In genomic region chr19:6021878-6022569, GRCh38 we compare ENCODE assay signal across 8 cellular contexts. TPM values are rescaled to one million over a fixed set of nuclear protein-coding genes. Genes with fewer than 3 reads are reported as not detected.
DNase-seq lines count a peak whose midpoint lies in the region; ATAC-seq and TF ChIP-seq lines count a peak whose summit lies in the region.

No MANE protein-coding gene starts in this region.

- no peak overlapping the region for H4K5ac ChIP-seq in IMR-90 (ENCODE audit: low read depth, low read length)

- no peak overlapping the region for H3K4me3 ChIP-seq in CD4-positive, CD25-positive, alpha-beta regulatory T cell (ENCODE audit: low read depth, low read length)
- H3K4me3 ChIP-seq in IMR-90 (ENCODE audit: insufficient read depth, low read depth, low read length) = no peak overlapping the region
- H3K4me3 ChIP-seq in fibroblast of pulmonary artery (replicated peaks; ENCODE audit: low read depth, low read length) = no peak overlapping the region
- peak overlapping the region; percentile 24 for H3K4me3 ChIP-seq in neural progenitor cell

- H2BK5ac ChIP-seq in IMR-90 (ENCODE audit: low read depth, low read length, poor library complexity, severe bottlenecking) = no peak overlapping the region

- H4K8ac ChIP-seq in IMR-90 (ENCODE audit: low read depth in 2 of 2, low read length in 2 of 2) = no peak overlapping the region; a peak in 1 of 4 replicates

- H3K36me3 Mint-ChIP-seq in CD4-positive, CD25-positive, alpha-beta regulatory T cell = peaks cover 5% of the 10 kb centered on the region
- H3K36me3 Mint-ChIP-seq in activated T-cell treated with anti-CD3 and anti-CD28 coated beads, Interleukin-2, amount 50 U/mL, for 4 hours (ENCODE audit: insufficient read depth) = no peaks in the 10 kb centered on the region
- H3K36me3 Mint-ChIP-seq in neural progenitor cell = peaks cover 15% of the 10 kb centered on the region

- peak overlapping the region; percentile 91 for H2AFZ ChIP-seq in IMR-90 (replicated peaks; ENCODE audit: low read length, poor library complexity)
- peak overlapping the region; percentile 89 for H2AFZ ChIP-seq in neural progenitor cell (replicated peaks)

- in situ Hi-C loops in IMR-90 (cut with MboI; ENCODE audit: low sequenced_read_pairs) = loop anchor here (10.0 kb wide), 1 partner anchor 217 kb away; the partner anchor contains the start of gene NRTN

- no TSS peak for BruUV-seq in IMR-90 (replicated peaks; lab: Mats Ljungman, UMichigan)

- no peak overlapping the region for H3K4me2 ChIP-seq in IMR-90 (ENCODE audit: low read depth, low read length)
- H3K4me2 ChIP-seq in neural progenitor cell = peak overlapping the region; percentile 72

- WGBS in IMR-90 (ENCODE audit: extremely low coverage in 2 of 2, insufficient read length in 1 of 2), 2 experiments = 27% methylated on average over 7 of the region's 29 CpGs; no CpG with 5 or more reads in 1 of the 2 experiments

- ATAC-seq in CD4-positive, CD25-positive, alpha-beta regulatory T cell (ENCODE audit: low read depth in 2 of 2) = peak; percentile 90 to 91
- ATAC-seq in IMR-90 (ENCODE audit: low read depth) = peak; percentile 86
- ATAC-seq in activated T-cell treated with anti-CD3 and anti-CD28 coated beads, Interleukin-2, amount 50 U/mL, for 4 hours = peak; percentile 93 to 96
- peak; percentile 88 for ATAC-seq in stimulated activated naive CD8-positive, alpha-beta T cell treated with anti-CD3 and anti-CD28 coated beads, Interleukin-15, Interleukin-2, amounts not matched to agents 100 U/mL and 50 U/mL, for 24 hours
- no peak for ATAC-seq in GM21423 (IDR thresholded peaks at IDR 0.05; ENCODE audit: unreplicated experiment)

- no peaks in the 10 kb centered on the region for H3K9me3 ChIP-seq in CD4-positive, CD25-positive, alpha-beta regulatory T cell (ENCODE audit: control insufficient read depth in 2 of 2, low read length in 2 of 2)
- no peaks in the 10 kb centered on the region for H3K9me3 ChIP-seq in IMR-90 (ENCODE audit: control insufficient read depth, insufficient read depth, low read length)
- H3K9me3 ChIP-seq in neural progenitor cell (ENCODE audit: low read depth) = no peaks in the 10 kb centered on the region

- no peak overlapping the region for H2BK15ac ChIP-seq in IMR-90 (ENCODE audit: low read depth, low read length)

- peaks cover 0 to 20% (median 9%) of the 10 kb centered on the region in 4 donors for H3K4me1 Mint-ChIP-seq in CD4-positive, CD25-positive, alpha-beta regulatory T cell
- no peaks in the 10 kb centered on the region for H3K4me1 Mint-ChIP-seq in activated T-cell treated with anti-CD3 and anti-CD28 coated beads, Interleukin-2, amount 50 U/mL, for 4 hours (ENCODE audit: low read depth)
- peaks cover 23% of the 10 kb centered on the region for H3K4me1 Mint-ChIP-seq in neural progenitor cell

- POLR2A ChIA-PET in IMR-90 (lab: Charles Lee; ENCODE audit: unreplicated experiment) = no interaction called here

- H3K79me2 ChIP-seq in neural progenitor cell (ENCODE audit: low read depth) = no peaks in the 10 kb centered on the region

- H3K14ac ChIP-seq in IMR-90 (replicated peaks; ENCODE audit: low read depth, low read length) = no peak overlapping the region

- H4K91ac ChIP-seq in IMR-90 (ENCODE audit: insufficient read depth, low read depth, low read length) = no peak overlapping the region

- H3K56ac ChIP-seq in IMR-90 (ENCODE audit: extremely low read depth, insufficient read depth, low read length) = no peak overlapping the region

- TF ChIP-seq RAD21 in IMR-90 (IDR thresholded peaks at IDR 0.05; ENCODE audit: low read length) = peak; percentile 69

- H2BK120ac ChIP-seq in IMR-90 (ENCODE audit: low read depth, low read length) = no peak overlapping the region

- no peak overlapping the region for H3K4ac ChIP-seq in IMR-90 (ENCODE audit: low read depth, low read length)

- H3K9me1 ChIP-seq in IMR-90 (ENCODE audit: insufficient read depth, low read length) = peaks cover 4% of the 10 kb centered on the region; the same call in 1 of the 2 replicates

- H3K36me3 ChIP-seq in CD4-positive, CD25-positive, alpha-beta regulatory T cell (ENCODE audit: control insufficient read depth, insufficient read depth, low read length) = no peaks in the 10 kb centered on the region
- H3K36me3 ChIP-seq in IMR-90 (ENCODE audit: control insufficient read depth, insufficient read depth, low read length) (no peaks in the 10 kb centered on the region), neural progenitor cell (no peaks in the 10 kb centered on the region)

- no peaks in the 10 kb centered on the region for H3K9me3 Mint-ChIP-seq in CD4-positive, CD25-positive, alpha-beta regulatory T cell
- no peaks in the 10 kb centered on the region for H3K9me3 Mint-ChIP-seq in activated T-cell treated with anti-CD3 and anti-CD28 coated beads, Interleukin-2, amount 50 U/mL, for 4 hours
- no peaks in the 10 kb centered on the region for H3K9me3 Mint-ChIP-seq in neural progenitor cell

- H3K27ac ChIP-seq in CD4-positive, CD25-positive, alpha-beta regulatory T cell (ENCODE audit: insufficient read depth, low read length, poor library complexity, severe bottlenecking) = no peak overlapping the region
- H3K27ac ChIP-seq in IMR-90 (ENCODE audit: insufficient read depth, low read length) (no peak overlapping the region), neural progenitor cell (no peak overlapping the region)

- no peak for TF ChIP-seq POLR2A in IMR-90 (IDR thresholded peaks at IDR 0.05; ENCODE audit: low read depth, low read length)

- H3K79me1 ChIP-seq in IMR-90 (ENCODE audit: low read depth in 1 of 2, low read length in 2 of 2) = no peaks in the 10 kb centered on the region

- no peak overlapping the region for H2AK9ac ChIP-seq in IMR-90 (replicated peaks; ENCODE audit: low read depth, low read length, poor library complexity)

- peak; percentile 67 for TF ChIP-seq CTCF in IMR-90 (conservative IDR thresholded peaks at IDR 0.05; ENCODE audit: low read depth, low read length)
- peak; percentile 76 for TF ChIP-seq CTCF in fibroblast of pulmonary artery (IDR thresholded peaks at IDR 0.05; ENCODE audit: low read length, missing control alignments)
- peak; percentile 94 for TF ChIP-seq CTCF in neural progenitor cell (IDR thresholded peaks at IDR 0.05)

- no peak overlapping the region for H2BK20ac ChIP-seq in IMR-90 (ENCODE audit: low read depth, low read length)

- intact Hi-C loops in IMR-90 (cut with micrococcal nuclease) = loop anchor here (2.0 to 5.0 kb wide), 3 partner anchors 33 to 220 kb away; no protein-coding TSS in a partner anchor

- H2AK5ac ChIP-seq in IMR-90 (ENCODE audit: low read depth, low read length) = no peak overlapping the region

- no peak overlapping the region for H3K27ac Mint-ChIP-seq in CD4-positive, CD25-positive, alpha-beta regulatory T cell
- H3K27ac Mint-ChIP-seq in neural progenitor cell = no peak overlapping the region

- H3K23ac ChIP-seq in IMR-90 (ENCODE audit: low read depth, low read length) = no peak overlapping the region

- no peaks in the 10 kb centered on the region for H4K20me1 ChIP-seq in IMR-90 (ENCODE audit: insufficient read depth, low read length)
- no peaks in the 10 kb centered on the region for H4K20me1 ChIP-seq in neural progenitor cell (ENCODE audit: low read depth)

- no peak overlapping the region for H3K4me3 Mint-ChIP-seq in CD4-positive, CD25-positive, alpha-beta regulatory T cell
- H3K4me3 Mint-ChIP-seq in activated T-cell treated with anti-CD3 and anti-CD28 coated beads, Interleukin-2, amount 50 U/mL, for 4 hours = no peak overlapping the region
- H3K4me3 Mint-ChIP-seq in neural progenitor cell = peak overlapping the region; percentile 64

- peak; percentile 65 to 88 (median 78) for DNase-seq in CD4-positive, CD25-positive, alpha-beta regulatory T cell
- DNase-seq in IMR-90 (peak; percentile 69), OCI-M1 (lab: John Stamatoyannopoulos, UW) (peak; percentile 82), fibroblast of pulmonary artery (ENCODE audit: low read depth) (peak; percentile 90), neural progenitor cell (ENCODE audit: low spot score) (peak; percentile 94)
- DNase-seq in activated T-cell treated with anti-CD3 and anti-CD28 coated beads, Interleukin-2, amount 50 U/mL, for 4 hours = peak; percentile 72
- DNase-seq in stimulated activated naive CD8-positive, alpha-beta T cell treated with anti-CD3 and anti-CD28 coated beads, Interleukin-15, Interleukin-2, amounts not matched to agents 100 U/mL and 50 U/mL, for 24 hours = peak; percentile 86

- no peaks in the 10 kb centered on the region for H3K4me1 ChIP-seq in CD4-positive, CD25-positive, alpha-beta regulatory T cell (ENCODE audit: control insufficient read depth, insufficient read depth, low read length, poor library complexity, severe bottlenecking)
- peaks cover 9% of the 10 kb centered on the region for H3K4me1 ChIP-seq in IMR-90 (ENCODE audit: control insufficient read depth, insufficient read depth, low read length)
- H3K4me1 ChIP-seq in neural progenitor cell = no peaks in the 10 kb centered on the region

- H3F3A ChIP-seq in neural progenitor cell (ENCODE audit: low read depth) = no peaks in the 10 kb centered on the region

- H3K9ac ChIP-seq in IMR-90 (ENCODE audit: low read depth, low read length) (no peak overlapping the region), neural progenitor cell (no peak overlapping the region)

- H3K18ac ChIP-seq in IMR-90 (ENCODE audit: low read depth, low read length) = no peak overlapping the region

- no peaks in the 10 kb centered on the region for H3K27me3 ChIP-seq in CD4-positive, CD25-positive, alpha-beta regulatory T cell (ENCODE audit: control insufficient read depth, insufficient read depth, low read length)
- H3K27me3 ChIP-seq in IMR-90 (ENCODE audit: control insufficient read depth, insufficient read depth, low read length) = no peaks in the 10 kb centered on the region
- H3K27me3 ChIP-seq in neural progenitor cell = peaks cover 14% of the 10 kb centered on the region

- no peaks in the 10 kb centered on the region for H3K27me3 Mint-ChIP-seq in CD4-positive, CD25-positive, alpha-beta regulatory T cell
- peaks cover 13% of the 10 kb centered on the region for H3K27me3 Mint-ChIP-seq in activated T-cell treated with anti-CD3 and anti-CD28 coated beads, Interleukin-2, amount 50 U/mL, for 4 hours (ENCODE audit: low read depth)
- no peaks in the 10 kb centered on the region for H3K27me3 Mint-ChIP-seq in neural progenitor cell (ENCODE audit: insufficient read depth, low read depth)

- dilution Hi-C loops in IMR-90 (cut with HindIII; ENCODE audit: low sequenced_read_pairs, unreplicated experiment) = no loop called here

- CTCF ChIA-PET in IMR-90 (lab: Yijun Ruan, JAX) = interaction anchor here (0.6 to 2.2 kb wide), 6 partner anchors 10 to 218 kb away, joined by 3 to 10 read pairs (median 4); no protein-coding TSS in a partner anchor

TF ChIP-seq in IMR-90, 13 proteins besides CTCF, POLR2A, EP300 and RAD21 (continues in another document):
- peak; percentile 60 for TF ChIP-seq SMC3 (IDR thresholded peaks at IDR 0.05; ENCODE audit: low read depth, low read length)

RNA-seq across cellular contexts. Expression of gene RANBP3, which starts 44.1 kb away (rescaled TPM):
- total RNA-seq in CD4-positive, CD25-positive, alpha-beta regulatory T cell = 106 TPM
- 10 to 100 TPM in 2 of 4 donors, 1 to 10 TPM in 2; 8.0 to 12.1 (median 10.0) TPM for polyA plus RNA-seq in CD4-positive, CD25-positive, alpha-beta regulatory T cell
- total RNA-seq in IMR-90 (2012; rRNA removed) = 42.5 and 46.7 TPM in 2 replicates
- polyA plus RNA-seq in IMR-90 (2012; rRNA removed) = 111 and 165 TPM in 2 replicates
- polyA plus RNA-seq in IMR-90 (2012; cell fraction: cytosol; rRNA removed) = 75.6 and 136 TPM in 2 replicates
- 170 and 215 TPM in 2 replicates for polyA plus RNA-seq in IMR-90 (2012; cell fraction: nucleus; rRNA removed; ENCODE audit: low replicate concordance)
- 100 to 1,000 TPM; 101 to 104 (median 103) TPM for total RNA-seq in activated T-cell treated with anti-CD3 and anti-CD28 coated beads, Interleukin-2, amount 50 U/mL, for 4 hours
- total RNA-seq in neural progenitor cell (ENCODE audit: low replicate concordance) = 77.8 and 83.5 TPM in 2 replicates
